ENCODE assay signal across 1 cellular context in genomic region chr10:71631007-71631859, GRCh38.
TF ChIP-seq lines count a peak whose summit lies in the region.

No MANE protein-coding gene starts in this region.

TF ChIP-seq in HEK293, 187 proteins besides CTCF, POLR2A, EP300 and RAD21 (continued from another document and continues in another):
- TF ChIP-seq PRDM2 (tag by site-specific recombination; IDR thresholded peaks at IDR 0.05; ENCODE audit: borderline replicate concordance) (no peak), ZNF157 (tag by site-specific recombination; IDR thresholded peaks at IDR 0.05) (no peak), ZNF121 (tag by site-specific recombination; IDR thresholded peaks at IDR 0.05) (peak; percentile 97), GLI2 (tag by site-specific recombination; IDR thresholded peaks at IDR 0.05; ENCODE audit: borderline replicate concordance, low read depth) (no peak), ZNF670 (tag by site-specific recombination; IDR thresholded peaks at IDR 0.05; ENCODE audit: low read depth) (no peak), SP2 (tag by site-specific recombination; IDR thresholded peaks at IDR 0.05) (no peak), ZNF391 (tag by site-specific recombination; IDR thresholded peaks at IDR 0.05; ENCODE audit: borderline replicate concordance, low read depth) (no peak), ZNF426 (tag by site-specific recombination; IDR thresholded peaks at IDR 0.05) (no peak), ZNF274 (IDR thresholded peaks at IDR 0.05; ENCODE audit: low read length) (no peak), ZNF274 (tag by site-specific recombination; IDR thresholded peaks at IDR 0.05; ENCODE audit: borderline replicate concordance) (no peak), ZNF19 (tag by site-specific recombination; IDR thresholded peaks at IDR 0.05; ENCODE audit: low read depth) (no peak), ZNF350 (tag by site-specific recombination; IDR thresholded peaks at IDR 0.05) (no peak), ZNF785 (tag by site-specific recombination; IDR thresholded peaks at IDR 0.05) (no peak), ZNF658 (tag by site-specific recombination; IDR thresholded peaks at IDR 0.05) (no peak), ZNF664 (tag by site-specific recombination; IDR thresholded peaks at IDR 0.05) (no peak), ZNF114 (tag by site-specific recombination; IDR thresholded peaks at IDR 0.05) (no peak), ZSCAN5A (tag by site-specific recombination; IDR thresholded peaks at IDR 0.05) (no peak), ZIC2 (tag by site-specific recombination; IDR thresholded peaks at IDR 0.05) (peak; percentile 84), HOXD13 (CRISPR knock-in tag; IDR thresholded peaks at IDR 0.05; ENCODE audit: borderline replicate concordance) (no peak), KLF1 (tag by site-specific recombination; IDR thresholded peaks at IDR 0.05) (no peak), KLF9 (tag by site-specific recombination; IDR thresholded peaks at IDR 0.05; ENCODE audit: low read depth) (no peak), ZNF558 (tag by site-specific recombination; IDR thresholded peaks at IDR 0.05) (peak; percentile 92), ZNF280C (tag by site-specific recombination; IDR thresholded peaks at IDR 0.05) (no peak), TRIM28 (IDR thresholded peaks at IDR 0.05; ENCODE audit: borderline replicate concordance, low read length) (peak; percentile 60; the same call in 1 of the 2 replicates), TCF7L2 (IDR thresholded peaks at IDR 0.05; ENCODE audit: borderline replicate concordance, low read depth, low read length) (0 out of 2 replicates have a peak, but pooled peaks have one; percentile 30), ZNF416 (tag by site-specific recombination; IDR thresholded peaks at IDR 0.05) (no peak), ZFHX2 (tag by site-specific recombination; conservative IDR thresholded peaks at IDR 0.05) (no peak), TSHZ1 (tag by site-specific recombination; IDR thresholded peaks at IDR 0.05; ENCODE audit: borderline replicate concordance) (no peak), ZNF626 (tag by site-specific recombination; IDR thresholded peaks at IDR 0.05) (no peak), ZNF548 (tag by site-specific recombination; IDR thresholded peaks at IDR 0.05) (no peak), KLF10 (tag by site-specific recombination; IDR thresholded peaks at IDR 0.05) (no peak), ZNF473 (tag by site-specific recombination; IDR thresholded peaks at IDR 0.05) (no peak), ZBTB20 (tag by site-specific recombination; IDR thresholded peaks at IDR 0.05) (no peak), ZNF26 (tag by site-specific recombination; IDR thresholded peaks at IDR 0.05) (no peak), ZNF2 (tag by site-specific recombination; IDR thresholded peaks at IDR 0.05) (no peak), KLF17 (tag by site-specific recombination; IDR thresholded peaks at IDR 0.05) (peak; percentile 95), ZNF211 (tag by site-specific recombination; IDR thresholded peaks at IDR 0.05; ENCODE audit: low read depth) (no peak), ZNF639 (tag by site-specific recombination; IDR thresholded peaks at IDR 0.05) (no peak), ZBTB1 (tag by site-specific recombination; IDR thresholded peaks at IDR 0.05) (no peak), ZNF266 (tag by site-specific recombination; IDR thresholded peaks at IDR 0.05; ENCODE audit: low read depth) (no peak), ZNF366 (tag by site-specific recombination; conservative IDR thresholded peaks at IDR 0.05) (no peak), ZSCAN4 (tag by site-specific recombination; IDR thresholded peaks at IDR 0.05) (no peak), ZSCAN18 (tag by site-specific recombination; IDR thresholded peaks at IDR 0.05) (no peak), ZNF175 (tag by site-specific recombination; IDR thresholded peaks at IDR 0.05) (no peak), GFI1B (tag by site-specific recombination; IDR thresholded peaks at IDR 0.05) (peak; percentile 53; the same call in 1 of the 2 replicates), ZNF324 (tag by site-specific recombination; IDR thresholded peaks at IDR 0.05) (no peak), ZNF169 (tag by site-specific recombination; IDR thresholded peaks at IDR 0.05) (no peak)
